Comparison of ENCODE assay signal across 9 cellular contexts in the genomic region with DNA sequence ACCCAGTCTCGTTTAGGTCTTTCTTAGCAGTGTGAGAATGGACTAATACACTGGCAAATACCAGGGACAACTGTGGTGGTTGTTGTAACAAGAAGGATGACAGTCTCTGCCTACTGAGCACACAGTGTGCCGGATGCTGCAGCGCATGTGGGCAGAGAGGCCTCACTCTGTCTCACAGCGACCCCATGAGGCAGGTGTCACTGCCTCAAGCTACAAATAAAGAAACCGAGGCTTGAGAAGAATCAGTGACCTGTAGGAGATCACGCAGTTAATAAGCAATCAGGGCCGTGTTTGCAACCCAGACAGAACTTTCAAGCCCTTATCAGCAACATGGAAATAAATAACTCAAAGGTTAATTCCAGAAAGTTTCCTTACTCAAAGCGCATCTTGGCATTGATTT. TPM values are rescaled to one million over a fixed set of nuclear protein-coding genes. Genes with fewer than 3 reads are reported as not detected.
DNase-seq lines count a peak whose midpoint lies in the region; ATAC-seq and TF ChIP-seq lines count a peak whose summit lies in the region.
"Had no signal": no experiment of that assay in that cellular context is flagged by ENCODE, and none has a peak within 500 bp of the region (broad histone marks: within the 10 kb centered on the region; RNA-seq: fewer than 3 reads in every experiment).

No MANE protein-coding gene starts in this region.

- TF ChIP-seq CTCF in esophagus muscularis mucosa (IDR thresholded peaks at IDR 0.05) (peak; percentile 63 to 80 (median 77)), omental fat pad (IDR thresholded peaks at IDR 0.05) (no peak)

- TF ChIP-seq POLR2A in esophagus muscularis mucosa (IDR thresholded peaks at IDR 0.05; ENCODE audit: low read depth) = no peak

- peaks cover 4% of the 10 kb centered on the region for H3K4me1 Mint-ChIP-seq in activated CD4-positive, alpha-beta T cell treated with anti-CD3 and anti-CD28 coated beads for 36 hours

- CTCF ChIA-PET in activated CD4-positive, alpha-beta T cell treated with anti-CD3 and anti-CD28 coated beads for 36 hours (lab: Charles Lee) = no interaction called here

- no peaks in the 10 kb centered on the region for H3K9me3 Mint-ChIP-seq in activated CD4-positive, alpha-beta T cell treated with anti-CD3 and anti-CD28 coated beads for 36 hours (ENCODE audit: low read depth)

- H3K27ac Mint-ChIP-seq in activated CD4-positive, alpha-beta T cell treated with anti-CD3 and anti-CD28 coated beads for 36 hours = no peak overlapping the region

- no peak for TF ChIP-seq EP300 in esophagus muscularis mucosa (IDR thresholded peaks at IDR 0.05)

- H3K27me3 ChIP-seq in SJSA1 (replicated peaks) = no peaks in the 10 kb centered on the region
- no peaks in the 10 kb centered on the region for H3K27me3 ChIP-seq in esophagus muscularis mucosa

- no peaks in the 10 kb centered on the region for H3K36me3 Mint-ChIP-seq in activated CD4-positive, alpha-beta T cell treated with anti-CD3 and anti-CD28 coated beads for 36 hours (ENCODE audit: low read depth)

- H3K27ac ChIP-seq in SJSA1 (peak overlapping the region; percentile 88), esophagus muscularis mucosa (replicated peaks in 1 of 4) (peak overlapping the region; percentile 81 to 89 (median 87))
- H3K27ac ChIP-seq: neutrophil had no signal

- DNase-seq in activated CD4-positive, alpha-beta T cell treated with anti-CD3 and anti-CD28 coated beads for 36 hours = peak; percentile 58
- no peak for DNase-seq in activated CD4-positive, alpha-beta T cell treated with anti-CD3 and anti-CD28 coated beads for 4 hours
- DNase-seq in SJSA1 (ENCODE audit: low read depth in 1 of 2, low spot score in 2 of 2) = peak; percentile 42 to 58
- DNase-seq in esophagus muscularis mucosa (ENCODE audit: extremely low spot score) = peak; percentile 91
- peak; percentile 39 for DNase-seq in omental fat pad (ENCODE audit: low spot score)
- no peak for DNase-seq in NCI-H2171 treated with DMSO at 0.1 percent for 48 hours (lab: John Stamatoyannopoulos, UW)

- H3K4me1 ChIP-seq in SJSA1 (replicated peaks) (peaks cover 56% of the 10 kb centered on the region), esophagus muscularis mucosa (peaks cover 9 to 69% (median 64%) of the 10 kb centered on the region in 4 donors)

- H3K4me3 Mint-ChIP-seq in activated CD4-positive, alpha-beta T cell treated with anti-CD3 and anti-CD28 coated beads for 36 hours = no peak overlapping the region

- H3K36me3 ChIP-seq in SJSA1 (no peaks in the 10 kb centered on the region), esophagus muscularis mucosa (no peaks in the 10 kb centered on the region)
- H3K36me3 ChIP-seq: neutrophil had no signal

- H3K9me3 ChIP-seq in SJSA1 (replicated peaks) = no peaks in the 10 kb centered on the region
- no peaks in the 10 kb centered on the region for H3K9me3 ChIP-seq in esophagus muscularis mucosa
- H3K9me3 ChIP-seq: neutrophil had no signal

- peaks cover 13% of the 10 kb centered on the region for H3K27me3 Mint-ChIP-seq in activated CD4-positive, alpha-beta T cell treated with anti-CD3 and anti-CD28 coated beads for 36 hours

- intact Hi-C loops in activated CD4-positive, alpha-beta T cell treated with anti-CD3 and anti-CD28 coated beads for 36 hours (cut with DNase I, micrococcal nuclease) = loop anchor here in 1 of 2 experiments (2.0 kb wide), 1 partner anchor 88 kb away; no protein-coding TSS in a partner anchor
- intact Hi-C loops in esophagus muscularis mucosa (cut with DNase I) = loop anchor here (2.0 kb wide), 2 partner anchors 42 to 88 kb away; no protein-coding TSS in a partner anchor

- 47% methylated on average over 8 of the region's 8 CpGs for WGBS in esophagus muscularis mucosa

- POLR2A ChIA-PET in activated CD4-positive, alpha-beta T cell treated with anti-CD3 and anti-CD28 coated beads for 36 hours (lab: Charles Lee) = no interaction called here

- ATAC-seq in activated CD4-positive, alpha-beta T cell treated with anti-CD3 and anti-CD28 coated beads for 36 hours = peak; percentile 58
- ATAC-seq in omental fat pad (ENCODE audit: low FRiP score) (peak; percentile 62), HG02852 (IDR thresholded peaks at IDR 0.05; ENCODE audit: unreplicated experiment) (no peak), HG03196 (IDR thresholded peaks at IDR 0.05; ENCODE audit: unreplicated experiment) (no peak)

- H3K4me3 ChIP-seq in SJSA1 (no peak overlapping the region), esophagus muscularis mucosa (no peak overlapping the region)

RNA-seq across cellular contexts. Expression of gene GAS6, which starts 40.5 kb away (rescaled TPM):
- under 1 TPM; 0.54 to 0.73 TPM for total RNA-seq in activated CD4-positive, alpha-beta T cell treated with anti-CD3 and anti-CD28 coated beads for 36 hours
- 41.7 and 45.3 TPM in 2 replicates for total RNA-seq in SJSA1 (2014; rRNA removed; shearing (Covaris generic))
- total RNA-seq in esophagus muscularis mucosa (100 to 1,000 TPM; 241 to 459 (median 346) TPM), omental fat pad (100 to 1,000 TPM; 129 to 207 (median 164) TPM)

Comparison
In these comparisons a context has a peak if more than half of its experiments do, and no peak if none do; other contexts are left out.
1. DNase-seq: peak in activated CD4-positive, alpha-beta T cell treated with anti-CD3 and anti-CD28 coated beads for 36 hours (single experiment), SJSA1 (2 of 2), esophagus muscularis mucosa (single experiment) and omental fat pad (single experiment); none in activated CD4-positive, alpha-beta T cell treated with anti-CD3 and anti-CD28 coated beads for 4 hours (0 of 2) and NCI-H2171 treated with DMSO at 0.1 percent for 48 hours (single experiment).
2. ATAC-seq: peak in activated CD4-positive, alpha-beta T cell treated with anti-CD3 and anti-CD28 coated beads for 36 hours (single experiment) and omental fat pad (single experiment); none in HG02852 (single experiment) and HG03196 (single experiment).
3. CTCF ChIP-seq: peak in esophagus muscularis mucosa (3 of 3); none in omental fat pad (0 of 3).
4. RNA of gene GAS6, which starts 40.5 kb away (total RNA-seq): 241 to 459 TPM in esophagus muscularis mucosa, 129 to 207 TPM in omental fat pad and 41.7 to 45.3 TPM in SJSA1; 0.54 to 0.73 TPM in activated CD4-positive, alpha-beta T cell treated with anti-CD3 and anti-CD28 coated beads for 36 hours; every median in the first group is over 10 times any median in the second.